Comparison of ENCODE assay signal across 9 cellular contexts in genomic region chr12:16165506-16165905, GRCh38.
DNase-seq lines count a peak whose midpoint lies in the region; ATAC-seq and TF ChIP-seq lines count a peak whose summit lies in the region.
"Had no signal": no experiment of that assay in that cellular context is flagged by ENCODE, and none has a peak within 500 bp of the region (broad histone marks: within the 10 kb centered on the region; RNA-seq: fewer than 3 reads in every experiment).

No MANE protein-coding gene starts in this region.

- no peaks in the 10 kb centered on the region for H3K27me3 ChIP-seq in vagina
- H3K27me3 ChIP-seq: ascending aorta had no signal

- no peak for TF ChIP-seq POLR2A in vagina (IDR thresholded peaks at IDR 0.05)

- no peaks in the 10 kb centered on the region for H3K9me3 ChIP-seq in vagina
- H3K9me3 ChIP-seq: ascending aorta had no signal

- H3K27ac ChIP-seq in vagina, result no peak overlapping the region
- H3K27ac ChIP-seq: ascending aorta had no signal

- no peaks in the 10 kb centered on the region for H3K4me1 ChIP-seq in vagina
- H3K4me1 ChIP-seq: ascending aorta had no signal

- in situ Hi-C loops in ACHN (cut with HindIII; ENCODE audit: low pct_ligation_motif_present, low pct_unique_long_range_greater_than_20kb, low sequenced_read_pairs) (no loop called here), astrocyte of the spinal cord (cut with HindIII; ENCODE audit: low sequenced_read_pairs) (no loop called here)

- H3K27ac Mint-ChIP-seq in stimulated activated naive B cell treated with anti-CD40 and anti-IgM and Interleukin-4, amounts not matched to agents 10 μg/mL and 1 μg/mL and 100 μg/mL, for 72 hours, result no peak overlapping the region

- H3K36me3 Mint-ChIP-seq in stimulated activated naive B cell treated with anti-CD40 and anti-IgM and Interleukin-4, amounts not matched to agents 10 μg/mL and 1 μg/mL and 100 μg/mL, for 72 hours, result no peaks in the 10 kb centered on the region

- intact Hi-C loops in vagina (cut with DNase I), result no loop called here

- no peaks in the 10 kb centered on the region for H3K27me3 Mint-ChIP-seq in stimulated activated naive B cell treated with anti-CD40 and anti-IgM and Interleukin-4, amounts not matched to agents 10 μg/mL and 1 μg/mL and 100 μg/mL, for 72 hours

- H3K4me3 Mint-ChIP-seq in stimulated activated naive B cell treated with anti-CD40 and anti-IgM and Interleukin-4, amounts not matched to agents 10 μg/mL and 1 μg/mL and 100 μg/mL, for 72 hours, result no peak overlapping the region

- TF ChIP-seq CTCF in astrocyte of the spinal cord (IDR thresholded peaks at IDR 0.05; ENCODE audit: low read depth, low read length) (peak; percentile 53), vagina (IDR thresholded peaks at IDR 0.05) (peak in 2 of 3 experiments; percentile 29 to 42)

- no peaks in the 10 kb centered on the region for H3K4me1 Mint-ChIP-seq in stimulated activated naive B cell treated with anti-CD40 and anti-IgM and Interleukin-4, amounts not matched to agents 10 μg/mL and 1 μg/mL and 100 μg/mL, for 72 hours

- H3K36me3 ChIP-seq in vagina, result no peaks in the 10 kb centered on the region
- H3K36me3 ChIP-seq: ascending aorta had no signal

- DNase-seq in ACHN (peak; percentile 68), NCI-H2107 treated with DMSO at 0.1 percent for 48 hours (lab: John Stamatoyannopoulos, UW; ENCODE audit: unreplicated experiment) (peak; percentile 58), astrocyte of the spinal cord (ENCODE audit: low read depth, low spot score) (peak; percentile 55), iris pigment epithelial cell (ENCODE audit: low read depth) (peak; percentile 67), vagina (ENCODE audit: extremely low spot score in 2 of 2) (no peak)
- no peak for DNase-seq in stimulated activated naive B cell treated with anti-CD40 and anti-IgM and Interleukin-4, amounts not matched to agents 10 μg/mL and 1 μg/mL and 100 μg/mL, for 72 hours

- peak; percentile 53 for ATAC-seq in GM19395 (IDR thresholded peaks at IDR 0.05; ENCODE audit: unreplicated experiment)
- no peak for ATAC-seq in stimulated activated naive B cell treated with anti-CD40 and anti-IgM and Interleukin-4, amounts not matched to agents 10 μg/mL and 1 μg/mL and 100 μg/mL, for 72 hours (replicated peaks)
- ATAC-seq in HG02763 (IDR thresholded peaks at IDR 0.05; ENCODE audit: unreplicated experiment), result no peak

- peaks cover 0 to 3% of the 10 kb centered on the region in 2 donors for H3K9me3 Mint-ChIP-seq in stimulated activated naive B cell treated with anti-CD40 and anti-IgM and Interleukin-4, amounts not matched to agents 10 μg/mL and 1 μg/mL and 100 μg/mL, for 72 hours

- no peak overlapping the region for H3K4me3 ChIP-seq in astrocyte of the spinal cord (ENCODE audit: low read depth, low read length)
- H3K4me3 ChIP-seq in vagina, result no peak overlapping the region
- H3K4me3 ChIP-seq: ascending aorta had no signal

Comparison
In these comparisons a context has a peak if more than half of its experiments do, and no peak if none do; other contexts are left out.
1. DNase-seq: peak in ACHN (single experiment), NCI-H2107 treated with DMSO at 0.1 percent for 48 hours (single experiment), astrocyte of the spinal cord (single experiment) and iris pigment epithelial cell (single experiment); none in vagina (0 of 2) and stimulated activated naive B cell treated with anti-CD40 and anti-IgM and Interleukin-4, amounts not matched to agents 10 μg/mL and 1 μg/mL and 100 μg/mL, for 72 hours (single experiment).